37 cellular contexts compared by ENCODE assay signal in genomic region chr9:136274786-136275654, GRCh38. TPM values are rescaled to one million over a fixed set of nuclear protein-coding genes. Genes with fewer than 3 reads are reported as not detected.
"Had no signal": no experiment of that assay in that cellular context is flagged by ENCODE, and none has a peak within 500 bp of the region (broad histone marks: within the 10 kb centered on the region; RNA-seq: fewer than 3 reads in every experiment).

No MANE protein-coding gene starts in this region.

- H3K4me1 ChIP-seq: SJCRH30 had no signal

- H3K4me1 Mint-ChIP-seq: activated CD4-positive, alpha-beta memory T cell treated with anti-CD3 and anti-CD28 coated beads, Interleukin-2, amount 10 ng/mL, durations not matched to agents 7 days and 5 days; activated CD8-positive, alpha-beta memory T cell treated with anti-CD3 and anti-CD28 coated beads, Interleukin-2, amount 10 ng/mL, durations not matched to agents 7 days and 5 days; activated naive CD4-positive, alpha-beta T cell treated with anti-CD3 and anti-CD28 coated beads, Interleukin-2, amount 10 ng/mL, durations not matched to agents 7 days and 5 days; activated naive CD8-positive, alpha-beta T cell treated with anti-CD3 and anti-CD28 coated beads, Interleukin-2, amount 50 U/mL, for 24 hours had no signal

- FAIRE-seq: bronchial epithelial cell, RCC 7860 had no signal

- H3K9me3 ChIP-seq: SJCRH30 had no signal

- H3K4me3 Mint-ChIP-seq: activated CD4-positive, alpha-beta memory T cell treated with anti-CD3 and anti-CD28 coated beads, Interleukin-2, amount 10 ng/mL, durations not matched to agents 7 days and 5 days; activated CD8-positive, alpha-beta memory T cell treated with anti-CD3 and anti-CD28 coated beads, Interleukin-2, amount 10 ng/mL, durations not matched to agents 7 days and 5 days; activated naive CD4-positive, alpha-beta T cell treated with anti-CD3 and anti-CD28 coated beads, Interleukin-2, amount 10 ng/mL, durations not matched to agents 7 days and 5 days; activated naive CD8-positive, alpha-beta T cell; activated naive CD8-positive, alpha-beta T cell treated with anti-CD3 and anti-CD28 coated beads, Interleukin-2, amount 50 U/mL, for 24 hours; brain had no signal

- H3K9me3 Mint-ChIP-seq: activated CD4-positive, alpha-beta memory T cell treated with anti-CD3 and anti-CD28 coated beads, Interleukin-2, amount 10 ng/mL, durations not matched to agents 7 days and 5 days; activated naive CD4-positive, alpha-beta T cell treated with anti-CD3 and anti-CD28 coated beads, Interleukin-2, amount 10 ng/mL, durations not matched to agents 7 days and 5 days; activated naive CD8-positive, alpha-beta T cell treated with anti-CD3 and anti-CD28 coated beads, Interleukin-2, amount 50 U/mL, for 24 hours had no signal

- H3K4me3 ChIP-seq: PC-9, SJCRH30, SK-N-MC had no signal

- H3K27ac Mint-ChIP-seq: activated CD4-positive, alpha-beta memory T cell treated with anti-CD3 and anti-CD28 coated beads, Interleukin-2, amount 10 ng/mL, durations not matched to agents 7 days and 5 days; activated CD8-positive, alpha-beta memory T cell treated with anti-CD3 and anti-CD28 coated beads, Interleukin-2, amount 10 ng/mL, durations not matched to agents 7 days and 5 days; activated naive CD4-positive, alpha-beta T cell treated with anti-CD3 and anti-CD28 coated beads, Interleukin-2, amount 10 ng/mL, durations not matched to agents 7 days and 5 days; activated naive CD8-positive, alpha-beta T cell; activated naive CD8-positive, alpha-beta T cell treated with anti-CD3 and anti-CD28 coated beads, Interleukin-2, amount 50 U/mL, for 24 hours; brain had no signal

- ATAC-seq: activated CD8-positive, alpha-beta memory T cell treated with anti-CD3 and anti-CD28 coated beads, Interleukin-2, amount 10 ng/mL, durations not matched to agents 7 days and 5 days; activated naive CD8-positive, alpha-beta T cell treated with anti-CD3 and anti-CD28 coated beads, Interleukin-2, amount 50 U/mL, for 24 hours had no signal

- H3K36me3 Mint-ChIP-seq: activated CD8-positive, alpha-beta memory T cell treated with anti-CD3 and anti-CD28 coated beads, Interleukin-2, amount 10 ng/mL, durations not matched to agents 7 days and 5 days; activated naive CD4-positive, alpha-beta T cell treated with anti-CD3 and anti-CD28 coated beads, Interleukin-2, amount 10 ng/mL, durations not matched to agents 7 days and 5 days; activated naive CD8-positive, alpha-beta T cell; brain had no signal

- H3K4me2 ChIP-seq: PC-9 had no signal

- H2AFZ ChIP-seq: PC-9 had no signal

- DNase-seq: activated CD4-positive, alpha-beta memory T cell treated with anti-CD3 and anti-CD28 coated beads, Interleukin-2, amount 10 ng/mL, durations not matched to agents 7 days and 5 days; activated CD4-positive, alpha-beta T cell treated with anti-CD3 and anti-CD28 coated beads for 1 hour; activated CD4-positive, alpha-beta T cell treated with anti-CD3 and anti-CD28 coated beads for 48 hours; activated CD4-positive, CD25-positive, alpha-beta regulatory T cell; activated CD8-positive, alpha-beta memory T cell treated with anti-CD3 and anti-CD28 coated beads for 24 hours; activated CD8-positive, alpha-beta memory T cell treated with anti-CD3 and anti-CD28 coated beads, Interleukin-2, amount 10 ng/mL, durations not matched to agents 7 days and 5 days; activated CD8-positive, alpha-beta memory T cell treated with anti-CD3 and anti-CD28 coated beads, Interleukin-2, amount 50 U/mL, for 48 hours; activated effector memory CD4-positive, alpha-beta T cell treated with Interleukin-2 at 50 U/mL for 16 hours; activated naive CD4-positive, alpha-beta T cell treated with anti-CD3 and anti-CD28 coated beads, Interleukin-2, amount 10 ng/mL, durations not matched to agents 7 days and 5 days; activated naive CD8-positive, alpha-beta T cell treated with anti-CD3 and anti-CD28 coated beads, Interleukin-2, amount 50 U/mL, for 24 hours; activated T-cell treated with anti-CD3 and anti-CD28 coated beads, Interleukin-2, amount 50 U/mL, for 48 hours; anterior cingulate cortex; Karpas-422; KBM-7; NCI-H1436 treated with DMSO at 0.1 percent for 48 hours; NCI-H1694 treated with DMSO at 0.1 percent for 48 hours; NCI-H2029; NCI-H2107; NCI-H2171; NCI-H510A; NCI-H526; NCI-H748 treated with DMSO at 0.1 percent for 48 hours; NK-92 treated with Interleukin-12 subunit alpha and Interleukin-12 subunit beta, amount 100 ng/mL, for 24 hours; PC-9; Right ventricle myocardium superior; T1000; WERI-Rb-1 had no signal

- H3K27ac ChIP-seq: PC-9, RWPE1, SJCRH30, SK-N-MC, WERI-Rb-1 had no signal

- H3K36me3 ChIP-seq: SJCRH30, WERI-Rb-1 had no signal

RNA-seq across cellular contexts. Expression of gene CCDC187, which starts 28.9 kb away (rescaled TPM):
- total RNA-seq: activated CD4-positive, alpha-beta memory T cell treated with anti-CD3 and anti-CD28 coated beads, Interleukin-2, amount 10 ng/mL, durations not matched to agents 7 days and 5 days; activated CD8-positive, alpha-beta memory T cell treated with anti-CD3 and anti-CD28 coated beads, Interleukin-2, amount 10 ng/mL, durations not matched to agents 7 days and 5 days; bronchial epithelial cell; MCF 10A; Right ventricle myocardium superior; SJCRH30; T-helper 1 cell treated with Interleukin-12 subunit alpha and Interleukin-12 subunit beta and Interleukin-4 antibody, amounts not matched to agents 30 ng/mL and 1 ng/mL, for 36 hours; T-helper 2 cell treated with Interferon-gamma antibody and Interleukin-4, amounts not matched to agents 100 ng/mL and 5 ng/mL, for 36 hours had no signal
